Comparison of ENCODE assay signal across 20 cellular contexts in the genomic region with DNA sequence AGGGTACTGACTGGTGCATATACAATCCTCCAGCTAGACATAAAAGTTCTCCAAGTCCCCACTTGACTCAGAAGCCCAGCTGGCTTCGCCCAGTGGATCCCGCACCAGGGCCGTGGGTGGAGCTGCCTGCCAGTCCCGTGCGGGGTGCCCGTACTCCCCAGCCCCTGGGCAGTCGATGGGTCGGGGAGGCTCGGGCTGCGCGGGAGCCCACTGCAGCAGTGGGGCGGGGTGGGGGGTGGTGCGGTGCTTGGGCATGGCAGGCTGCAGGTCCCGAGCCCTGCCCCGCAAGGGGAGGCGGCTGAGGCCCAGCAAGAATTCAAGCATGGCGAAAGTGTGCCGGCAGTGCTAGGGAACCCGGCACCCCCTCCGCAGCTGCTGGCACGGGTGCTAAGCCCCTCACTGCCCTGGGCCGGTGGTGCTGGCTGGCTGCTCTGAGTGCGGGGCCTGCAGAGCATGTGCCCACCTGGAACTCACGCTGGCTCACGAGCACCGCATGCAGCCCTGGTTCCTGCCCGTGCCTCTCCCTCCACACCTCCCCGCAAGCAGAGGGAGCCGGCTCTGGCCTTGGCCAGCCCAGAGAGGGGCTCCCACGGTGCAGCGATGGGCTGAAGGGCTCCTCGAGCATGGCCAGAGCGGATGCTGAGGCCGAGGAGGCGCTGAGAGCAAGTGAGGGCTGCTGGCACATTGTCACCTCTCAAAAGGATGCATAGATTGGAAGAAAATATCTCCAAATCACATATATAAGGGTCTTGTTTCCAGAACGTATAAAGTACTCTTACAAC.
"Had no signal": no experiment of that assay in that cellular context is flagged by ENCODE, and none has a peak within 500 bp of the region (broad histone marks: within the 10 kb centered on the region; RNA-seq: fewer than 3 reads in every experiment).

No MANE protein-coding gene starts in this region.

- H3K4me3 Mint-ChIP-seq: immature natural killer cell, mesothelial cell of epicardium, naive B cell, natural killer cell had no signal

- H3K9me3 Mint-ChIP-seq: immature natural killer cell, natural killer cell had no signal

- ATAC-seq: heart left ventricle, natural killer cell, sciatic nerve had no signal

- H3K27ac Mint-ChIP-seq: immature natural killer cell, mesothelial cell of epicardium, naive B cell, natural killer cell had no signal

- H3K36me3 Mint-ChIP-seq: immature natural killer cell, mesothelial cell of epicardium, naive B cell, natural killer cell had no signal

- DNase-seq: glutamatergic neuron; hypothalamus; immature natural killer cell; left ventricle myocardium inferior; mesendoderm; naive B cell; natural killer cell; ovary; retina; stimulated activated CD4-positive, alpha-beta T cell treated with anti-CD3 and anti-CD28 coated beads, Interleukin-12 subunit alpha, Interleukin-12 subunit beta, amount 100 ng/mL, for 4 hours; stimulated activated CD4-positive, alpha-beta T cell treated with anti-CD3 and anti-CD28 coated beads, Interleukin-15, amount 100 ng/mL, for 24 hours; stimulated activated CD4-positive, alpha-beta T cell treated with anti-CD3 and anti-CD28 coated beads, Interleukin-2, amount 100 ng/mL, for 24 hours; stimulated activated CD4-positive, alpha-beta T cell treated with anti-CD3 and anti-CD28 coated beads, Interleukin-4, amount 100 ng/mL, for 1 hour; stimulated activated naive CD4-positive, alpha-beta T cell; stomach; thyroid gland; transverse colon had no signal

- H3K4me1 Mint-ChIP-seq: immature natural killer cell, mesothelial cell of epicardium, naive B cell, natural killer cell had no signal
